20 cellular contexts compared by ENCODE assay signal in genomic region chr6:21359926-21360325, GRCh38.
DNase-seq lines count a peak whose midpoint lies in the region; ATAC-seq, FAIRE-seq and TF ChIP-seq lines count a peak whose summit lies in the region.
"Had no signal": no experiment of that assay in that cellular context is flagged by ENCODE, and none has a peak within 500 bp of the region (broad histone marks: within the 10 kb centered on the region; RNA-seq: fewer than 3 reads in every experiment).

No MANE protein-coding gene starts in this region.

- no peak overlapping the region for H2AK5ac ChIP-seq in trophoblast cell (ENCODE audit: low read length)

- no peaks in the 10 kb centered on the region for H3K36me3 Mint-ChIP-seq in WTC11
- H3K36me3 Mint-ChIP-seq: CD14-positive monocyte; CD4-positive, alpha-beta memory T cell had no signal

- H3K27me3 ChIP-seq in trophoblast cell (ENCODE audit: insufficient read depth, low read length) (no peaks in the 10 kb centered on the region), esophagus muscularis mucosa (no peaks in the 10 kb centered on the region), A673 (replicated peaks; ENCODE audit: insufficient read depth, low read depth, low read length, poor library complexity) (no peaks in the 10 kb centered on the region)

- no peak overlapping the region for H3K23ac ChIP-seq in trophoblast cell (ENCODE audit: low read length)

- H3K27me3 Mint-ChIP-seq in WTC11 (ENCODE audit: low read depth): no peaks in the 10 kb centered on the region
- H3K27me3 Mint-ChIP-seq: IgD-negative memory B cell had no signal

- no peak overlapping the region for H4K8ac ChIP-seq in trophoblast cell (ENCODE audit: low read depth, low read length)

- no peaks in the 10 kb centered on the region for H3K36me3 ChIP-seq in trophoblast cell (ENCODE audit: control insufficient read depth in 1 of 2, insufficient read depth in 2 of 2, low read length in 2 of 2)
- no peaks in the 10 kb centered on the region for H3K36me3 ChIP-seq in esophagus muscularis mucosa
- no peaks in the 10 kb centered on the region for H3K36me3 ChIP-seq in kidney (ENCODE audit: control insufficient read depth in 1 of 2, insufficient read depth in 2 of 2, low read length in 2 of 2)
- H3K36me3 ChIP-seq in A673 (ENCODE audit: insufficient read depth, low read length, poor library complexity, severe bottlenecking): no peaks in the 10 kb centered on the region

- H2AFZ ChIP-seq in trophoblast cell (ENCODE audit: insufficient read depth, low read length, poor library complexity): no peak overlapping the region
- H2AFZ ChIP-seq: GM23338 had no signal

- no peak overlapping the region for H3K4me3 ChIP-seq in trophoblast cell (ENCODE audit: low read depth, low read length)
- H3K4me3 ChIP-seq in esophagus muscularis mucosa: no peak overlapping the region
- no peak overlapping the region for H3K4me3 ChIP-seq in kidney (ENCODE audit: low read length in 2 of 2)
- H3K4me3 ChIP-seq in A673 (ENCODE audit: low read depth, low read length, poor library complexity, severe bottlenecking): no peak overlapping the region
- H3K4me3 ChIP-seq: GM12878, GM23338 had no signal

- H3K27ac ChIP-seq in trophoblast cell (ENCODE audit: low read depth, low read length) (no peak overlapping the region), esophagus muscularis mucosa (replicated peaks in 1 of 4) (no peak overlapping the region), kidney (ENCODE audit: low read depth in 2 of 2, low read length in 2 of 2) (no peak overlapping the region), A673 (ENCODE audit: low read depth, low read length, poor library complexity, severe bottlenecking) (no peak overlapping the region)

- peak overlapping the region; percentile 42 for H2BK12ac ChIP-seq in trophoblast cell (ENCODE audit: low read length)

- H4K12ac ChIP-seq in trophoblast cell (ENCODE audit: low read depth, low read length): no peak overlapping the region

- H3K4me1 Mint-ChIP-seq in WTC11: peaks cover 29% of the 10 kb centered on the region
- H3K4me1 Mint-ChIP-seq: CD14-positive monocyte; CD4-positive, alpha-beta memory T cell; IgD-negative memory B cell had no signal

- H3K79me1 ChIP-seq in trophoblast cell (ENCODE audit: low read length): peaks cover 14% of the 10 kb centered on the region

- TF ChIP-seq CTCF in WTC11 (IDR thresholded peaks at IDR 0.05) (no peak), esophagus muscularis mucosa (IDR thresholded peaks at IDR 0.05) (no peak), kidney (IDR thresholded peaks at IDR 0.05; ENCODE audit: borderline replicate concordance, extremely low read depth, insufficient read depth) (no peak), A673 (conservative IDR thresholded peaks at IDR 0.05; ENCODE audit: low read depth, low read length) (no peak)

- H4K91ac ChIP-seq in trophoblast cell (ENCODE audit: low read depth, low read length): peak overlapping the region; percentile 27

- peak; percentile 9 for ATAC-seq in GM19438 (IDR thresholded peaks at IDR 0.05; ENCODE audit: low read depth, unreplicated experiment)
- peak; percentile 70 for ATAC-seq in WTC11
- ATAC-seq: GM23338 had no signal

- no peak overlapping the region for H3K4me3 Mint-ChIP-seq in WTC11
- H3K4me3 Mint-ChIP-seq: CD14-positive monocyte; CD4-positive, alpha-beta memory T cell; GM23338; IgD-negative memory B cell had no signal

- peaks cover 27 to 37% of the 10 kb centered on the region in 2 experiments for H3K4me1 ChIP-seq in trophoblast cell (ENCODE audit: control insufficient read depth in 1 of 2, insufficient read depth in 2 of 2, low read length in 2 of 2)
- no peaks in the 10 kb centered on the region for H3K4me1 ChIP-seq in esophagus muscularis mucosa
- no peaks in the 10 kb centered on the region for H3K4me1 ChIP-seq in kidney (ENCODE audit: control insufficient read depth in 1 of 2, insufficient read depth in 1 of 2, low read depth in 1 of 2, low read length in 2 of 2)
- H3K4me1 ChIP-seq in A673 (ENCODE audit: insufficient read depth, low read length, poor library complexity, severe bottlenecking): no peaks in the 10 kb centered on the region

- TF ChIP-seq EP300 in esophagus muscularis mucosa (IDR thresholded peaks at IDR 0.05): no peak

- H3K9ac ChIP-seq in trophoblast cell (ENCODE audit: low read length) (no peak overlapping the region), kidney (ENCODE audit: low read length in 2 of 2) (no peak overlapping the region)

- POLR2A ChIA-PET in WTC11 (lab: Charles Lee): no interaction called here
- POLR2A ChIA-PET in A673 (lab: Charles Lee; ENCODE audit: low non-redundant PET): no interaction called here

- no CpG with 5 or more reads among the region's 2 CpGs for WGBS in trophoblast cell (ENCODE audit: extremely low coverage, insufficient coverage, insufficient read length)
- 90% methylated on average over 2 of the region's 2 CpGs for WGBS in esophagus muscularis mucosa

- peak overlapping the region; percentile 26 for H3K18ac ChIP-seq in trophoblast cell (ENCODE audit: low read length)

- TF ChIP-seq POLR2A in esophagus muscularis mucosa (IDR thresholded peaks at IDR 0.05; ENCODE audit: low read depth): no peak

- no TSS peak for BruUV-seq in A673 (replicated peaks; lab: Mats Ljungman, UMichigan)

- CTCF ChIA-PET in WTC11 (lab: Charles Lee): no interaction called here
- CTCF ChIA-PET in A673 (lab: Charles Lee): no interaction called here

- H3K9me3 ChIP-seq in trophoblast cell (ENCODE audit: insufficient read depth, low read depth, low read length) (no peaks in the 10 kb centered on the region), esophagus muscularis mucosa (no peaks in the 10 kb centered on the region), kidney (ENCODE audit: control insufficient read depth in 1 of 2, low read length in 2 of 2) (no peaks in the 10 kb centered on the region), A673 (ENCODE audit: low read depth, low read length, poor library complexity, severe bottlenecking) (no peaks in the 10 kb centered on the region)

- no peak overlapping the region for H3K4me2 ChIP-seq in trophoblast cell (ENCODE audit: low read length)
- H3K4me2 ChIP-seq: GM23338 had no signal

- H3K9me3 Mint-ChIP-seq in WTC11: peaks cover 4% of the 10 kb centered on the region; the same call in 1 of the 2 replicates
- H3K9me3 Mint-ChIP-seq: CD4-positive, alpha-beta memory T cell; GM23338; IgD-negative memory B cell had no signal

- no peak overlapping the region for H3K27ac Mint-ChIP-seq in WTC11
- H3K27ac Mint-ChIP-seq: CD14-positive monocyte; CD4-positive, alpha-beta memory T cell; GM23338; IgD-negative memory B cell had no signal

- H3K79me2 ChIP-seq in trophoblast cell (ENCODE audit: control insufficient read depth, insufficient read depth, low read length, poor library complexity): no peaks in the 10 kb centered on the region

- DNase-seq in NCI-H526 (lab: John Stamatoyannopoulos, UW) (peak; percentile 82 to 86), WTC11 (ENCODE audit: low spot score) (no peak), trophoblast cell (no peak), esophagus muscularis mucosa (ENCODE audit: extremely low spot score) (no peak), kidney (no peak), A673 (ENCODE audit: low spot score) (no peak)
- DNase-seq: AML-193; CD4-positive, alpha-beta memory T cell; DMS153; DMS79; H7; KBM-7 had no signal

- H2BK5ac ChIP-seq in trophoblast cell (ENCODE audit: low read depth, low read length, poor library complexity): no peak overlapping the region

- no peak for FAIRE-seq in kidney (lab: Jason Lieb, UNC)
- FAIRE-seq: A204.1, GM12878, HepG2, HTR-8/SVneo had no signal

- H2BK120ac ChIP-seq in trophoblast cell (ENCODE audit: insufficient read depth, low read length, poor library complexity): no peak overlapping the region

- no peak overlapping the region for H3K4ac ChIP-seq in trophoblast cell (ENCODE audit: low read depth, low read length)

- H3K14ac ChIP-seq in trophoblast cell (ENCODE audit: low read length): no peak overlapping the region

- intact Hi-C loops in esophagus muscularis mucosa (cut with DNase I): no loop called here
- intact Hi-C loops in kidney (cut with DNase I): no loop called here
- intact Hi-C loops in A673 (cut with micrococcal nuclease; ENCODE audit: unreplicated experiment): no loop called here

TF ChIP-seq in WTC11, 78 proteins besides CTCF, POLR2A, EP300 and RAD21:
- TF ChIP-seq STAT6 (CRISPR knock-in tag; conservative IDR thresholded peaks at IDR 0.05; ENCODE audit: low read depth) (no peak), CREB1 (CRISPR knock-in tag; IDR thresholded peaks at IDR 0.05) (no peak), ZNF396 (CRISPR knock-in tag; IDR thresholded peaks at IDR 0.05; ENCODE audit: borderline replicate concordance) (no peak)

Comparison
In these comparisons a context has a peak if more than half of its experiments do, and no peak if none do; other contexts are left out.
1. DNase-seq: peak in NCI-H526 (2 of 2); none in WTC11 (single experiment), trophoblast cell (0 of 2), esophagus muscularis mucosa (single experiment), kidney (single experiment) and A673 (single experiment).